ENCODE assay signal across 1 cellular context in genomic region chr1:15213333-15213732, GRCh38.
TF ChIP-seq lines count a peak whose summit lies in the region.

No MANE protein-coding gene starts in this region.

TF ChIP-seq in GM23338, 12 proteins besides CTCF, POLR2A, EP300 and RAD21 (continued from another document):
- TF ChIP-seq ZNF462 (CRISPR knock-in tag; IDR thresholded peaks at IDR 0.05) (no peak), ZNF114 (CRISPR knock-in tag; IDR thresholded peaks at IDR 0.05) (no peak), ZNF331 (CRISPR knock-in tag; IDR thresholded peaks at IDR 0.05; ENCODE audit: low read depth) (no peak), JUNB (IDR thresholded peaks at IDR 0.05; ENCODE audit: unreplicated experiment) (no peak), ETS1 (IDR thresholded peaks at IDR 0.05) (no peak), EZH2 (IDR thresholded peaks at IDR 0.05; ENCODE audit: low read depth, unreplicated experiment) (no peak)
